Comparison of ENCODE assay signal across 8 cellular contexts in the genomic region with DNA sequence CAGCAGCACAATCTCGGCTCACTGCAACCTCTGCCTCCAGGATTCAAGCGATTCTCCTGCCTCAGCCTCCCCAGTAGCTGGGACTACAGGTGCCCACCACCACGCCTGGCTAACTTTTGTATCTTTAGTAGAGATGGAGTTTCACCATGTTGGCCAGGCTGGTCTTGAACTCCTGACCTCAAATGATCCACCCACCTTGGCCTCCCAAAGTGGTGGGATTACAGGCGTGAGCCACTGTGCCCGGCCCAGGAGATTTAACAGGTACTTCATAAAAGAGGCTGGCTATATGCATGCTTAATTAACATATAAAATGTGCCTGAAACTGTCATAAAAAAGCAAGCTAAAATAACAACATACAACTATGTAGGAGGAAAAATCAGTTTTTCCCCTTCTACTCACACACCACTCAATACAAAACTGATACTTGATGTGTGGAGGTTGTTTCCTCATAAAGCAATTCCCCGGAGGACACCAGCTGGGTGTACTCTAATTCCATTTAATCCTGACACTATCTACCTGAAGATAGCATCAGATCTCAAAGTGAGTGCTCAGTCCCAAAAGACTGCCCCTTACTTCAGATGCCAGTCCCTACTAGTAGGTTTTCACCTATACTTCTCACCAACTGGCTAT. TPM values are rescaled to one million over a fixed set of nuclear protein-coding genes. Genes with fewer than 3 reads are reported as not detected.
A peak's percentile ranks its signal among the peaks of the same experiment; 100 is the strongest.
DNase-seq lines count a peak whose midpoint lies in the region; ATAC-seq and TF ChIP-seq lines count a peak whose summit lies in the region.
"Not testable (repeated sequence)": the region's sequence is repeated elsewhere in the genome, so short reads cannot be mapped to it uniquely, and the experiment has no call there.

No MANE protein-coding gene starts in this region.

- peaks cover 13% of the 10 kb centered on the region; the same call in 1 of the 2 replicates for H3K36me3 ChIP-seq in Karpas-422 (ENCODE audit: insufficient read depth, low read length)
- H3K36me3 ChIP-seq in WERI-Rb-1: not testable (repeated sequence)

- not testable (repeated sequence) for H3K9me2 ChIP-seq in Karpas-422 (replicated peaks; ENCODE audit: insufficient read depth, low read length)

- not testable (repeated sequence) for H3K27me3 ChIP-seq in Karpas-422 (ENCODE audit: low read length); WERI-Rb-1 (ENCODE audit: insufficient read depth, low read depth, severe bottlenecking)

- not testable (repeated sequence) for H2AFZ ChIP-seq in Karpas-422 (ENCODE audit: low read length)

- H3K4me3 ChIP-seq in Karpas-422 (ENCODE audit: low read length); WERI-Rb-1 (ENCODE audit: low read depth, low read length): not testable (repeated sequence)

- peak overlapping the region; percentile 30 for H3K4me2 ChIP-seq in Karpas-422 (ENCODE audit: low read depth, low read length, poor library complexity, severe bottlenecking)

- H3K9me3 Mint-ChIP-seq in activated naive CD4-positive, alpha-beta T cell treated with anti-CD3 and anti-CD28 coated beads for 36 hours: not testable (repeated sequence)
- peaks cover 6 to 13% of the 10 kb centered on the region in 2 donors for H3K9me3 Mint-ChIP-seq in stimulated activated naive CD8-positive, alpha-beta T cell treated with anti-CD3 and anti-CD28 coated beads, Interleukin-15, amount 100 ng/mL, for 72 hours

- intact Hi-C loops in activated naive CD4-positive, alpha-beta T cell treated with anti-CD3 and anti-CD28 coated beads for 36 hours (cut with micrococcal nuclease): loop anchor here (1.0 kb wide), 2 partner anchors 22 to 145 kb away; partner anchors contain the start of gene ANKRD28

- not testable (repeated sequence) for H3K36me3 Mint-ChIP-seq in activated naive CD4-positive, alpha-beta T cell treated with anti-CD3 and anti-CD28 coated beads for 36 hours (ENCODE audit: low read depth)

- H3K9ac ChIP-seq in Karpas-422 (ENCODE audit: low read length): not testable (repeated sequence)

- CTCF ChIA-PET in activated naive CD4-positive, alpha-beta T cell treated with anti-CD3 and anti-CD28 coated beads for 36 hours (lab: Charles Lee): interaction anchor here (0.8 kb wide), 1 partner anchor 14 kb away, joined by 3 read pairs; no protein-coding TSS in a partner anchor

- not testable (repeated sequence) for H3K27ac Mint-ChIP-seq in activated naive CD4-positive, alpha-beta T cell treated with anti-CD3 and anti-CD28 coated beads for 36 hours
- peak overlapping the region in 1 of 2 donors; percentile 59 for H3K27ac Mint-ChIP-seq in stimulated activated naive CD8-positive, alpha-beta T cell treated with anti-CD3 and anti-CD28 coated beads, Interleukin-15, amount 100 ng/mL, for 72 hours

- H3K4me1 Mint-ChIP-seq in activated naive CD4-positive, alpha-beta T cell treated with anti-CD3 and anti-CD28 coated beads for 36 hours (ENCODE audit: low read depth): peaks cover 43% of the 10 kb centered on the region
- peaks cover 50% of the 10 kb centered on the region for H3K4me1 Mint-ChIP-seq in stimulated activated naive CD8-positive, alpha-beta T cell treated with anti-CD3 and anti-CD28 coated beads, Interleukin-15, amount 100 ng/mL, for 72 hours

- H3K4me1 ChIP-seq in Karpas-422 (ENCODE audit: low read length): peaks cover 17% of the 10 kb centered on the region

- peak overlapping the region; percentile 14; the same call in 1 of the 2 replicates for H3K27ac ChIP-seq in Karpas-422 (ENCODE audit: low read length)
- not testable (repeated sequence) for H3K27ac ChIP-seq in WERI-Rb-1

- DNase-seq in Karpas-422; stimulated activated naive CD8-positive, alpha-beta T cell treated with anti-CD3 and anti-CD28 coated beads, Interleukin-15, amount 100 ng/mL, for 72 hours: not testable (repeated sequence)
- DNase-seq in WERI-Rb-1: peak; percentile 20
- peak; percentile 12 for DNase-seq in activated naive CD4-positive, alpha-beta T cell treated with anti-CD3 and anti-CD28 coated beads for 36 hours

- H3K79me2 ChIP-seq in Karpas-422 (ENCODE audit: low read length): peaks cover 96% of the 10 kb centered on the region

- H4K20me1 ChIP-seq in Karpas-422 (ENCODE audit: insufficient read depth, low read depth, low read length): not testable (repeated sequence)

- not testable (repeated sequence) for H3K4me3 Mint-ChIP-seq in activated naive CD4-positive, alpha-beta T cell treated with anti-CD3 and anti-CD28 coated beads for 36 hours
- H3K4me3 Mint-ChIP-seq in stimulated activated naive CD8-positive, alpha-beta T cell treated with anti-CD3 and anti-CD28 coated beads, Interleukin-15, amount 100 ng/mL, for 72 hours: peak overlapping the region; percentile 5 to 17

- ATAC-seq in GM18511 (IDR thresholded peaks at IDR 0.05; ENCODE audit: unreplicated experiment): peak; percentile 72
- peak; percentile 50 for ATAC-seq in GM19452 (IDR thresholded peaks at IDR 0.05; ENCODE audit: unreplicated experiment)
- peak; percentile 75 for ATAC-seq in HG02588 (IDR thresholded peaks at IDR 0.05; ENCODE audit: unreplicated experiment)
- peak; percentile 64 for ATAC-seq in HG03066 (IDR thresholded peaks at IDR 0.05; ENCODE audit: low read depth, unreplicated experiment)
- peak; percentile 71 for ATAC-seq in stimulated activated naive CD8-positive, alpha-beta T cell treated with anti-CD3 and anti-CD28 coated beads, Interleukin-15, amount 100 ng/mL, for 72 hours

- not testable (repeated sequence) for H3K9me3 ChIP-seq in Karpas-422 (ENCODE audit: low read length); WERI-Rb-1 (ENCODE audit: severe bottlenecking)

- H3K27me3 Mint-ChIP-seq in activated naive CD4-positive, alpha-beta T cell treated with anti-CD3 and anti-CD28 coated beads for 36 hours (ENCODE audit: low read depth); stimulated activated naive CD8-positive, alpha-beta T cell treated with anti-CD3 and anti-CD28 coated beads, Interleukin-15, amount 100 ng/mL, for 72 hours: not testable (repeated sequence)

- TF ChIP-seq CTCF in WERI-Rb-1 (IDR thresholded peaks at IDR 0.05; ENCODE audit: low read depth, low read length): not testable (repeated sequence)

RNA-seq across cellular contexts. Expression of gene ANKRD28, which starts 22.7 kb away (rescaled TPM):
- total RNA-seq in Karpas-422 (2014; rRNA removed; shearing (Covaris generic); ENCODE audit: low replicate concordance): 70.3 and 113 TPM in 2 replicates
- 10 to 100 TPM; 21.4 to 23.6 TPM for total RNA-seq in activated naive CD4-positive, alpha-beta T cell treated with anti-CD3 and anti-CD28 coated beads for 36 hours
